Comparison of ENCODE assay signal across 12 cellular contexts in genomic region chr4:128858875-128859696, GRCh38. TPM values are rescaled to one million over a fixed set of nuclear protein-coding genes. Genes with fewer than 3 reads are reported as not detected.
DNase-seq lines count a peak whose midpoint lies in the region; ATAC-seq, FAIRE-seq and TF ChIP-seq lines count a peak whose summit lies in the region.
"Had no signal": no experiment of that assay in that cellular context is flagged by ENCODE, and none has a peak within 500 bp of the region (broad histone marks: within the 10 kb centered on the region; RNA-seq: fewer than 3 reads in every experiment).

No MANE protein-coding gene starts in this region.

- H3K27me3 ChIP-seq in astrocyte (ENCODE audit: insufficient read depth, low read length) (no peaks in the 10 kb centered on the region), upper lobe of left lung (no peaks in the 10 kb centered on the region)
- H3K27me3 ChIP-seq: spleen had no signal

- TF ChIP-seq EP300 in upper lobe of left lung (IDR thresholded peaks at IDR 0.05) = no peak

- H3K9me3 Mint-ChIP-seq in activated naive CD4-positive, alpha-beta T cell treated with anti-CD3 and anti-CD28 coated beads, Interleukin-2, amount 50 U/mL, for 24 hours = no peaks in the 10 kb centered on the region
- H3K9me3 Mint-ChIP-seq in astrocyte (ENCODE audit: unreplicated experiment) = no peaks in the 10 kb centered on the region
- H3K9me3 Mint-ChIP-seq: T-helper 2 cell treated with Interferon-gamma antibody and Interleukin-4, amounts not matched to agents 5 μg/mL and 100 μg/mL, for 36 hours had no signal

- no peak overlapping the region for H3K4me3 ChIP-seq in astrocyte (ENCODE audit: insufficient read depth, low read depth, low read length)
- H3K4me3 ChIP-seq in upper lobe of left lung = no peak overlapping the region
- H3K4me3 ChIP-seq: spleen had no signal

- H3K27ac ChIP-seq in astrocyte (ENCODE audit: low read depth, low read length) = no peak overlapping the region
- no peak overlapping the region for H3K27ac ChIP-seq in upper lobe of left lung

- no peak overlapping the region for H3K4me3 Mint-ChIP-seq in activated naive CD4-positive, alpha-beta T cell treated with anti-CD3 and anti-CD28 coated beads, Interleukin-2, amount 50 U/mL, for 24 hours
- no peak overlapping the region for H3K4me3 Mint-ChIP-seq in astrocyte (ENCODE audit: unreplicated experiment)

- 80 to 82% methylated on average over 19 of the region's 19 CpGs for WGBS in upper lobe of left lung, 2 donors

- peak; percentile 38 to 69 for ATAC-seq in upper lobe of left lung (ENCODE audit: low FRiP score in 2 of 2)
- ATAC-seq in GM19397 (IDR thresholded peaks at IDR 0.05; ENCODE audit: unreplicated experiment) = no peak
- no peak for ATAC-seq in GM18909 (IDR thresholded peaks at IDR 0.05; ENCODE audit: poor library complexity, unreplicated experiment)

- no peak for TF ChIP-seq POLR2A in upper lobe of left lung (IDR thresholded peaks at IDR 0.05)

- FAIRE-seq in astrocyte (lab: Jason Lieb, UNC) = peak; percentile 78

- DNase-seq in activated naive CD4-positive, alpha-beta T cell treated with anti-CD3 and anti-CD28 coated beads, Interleukin-2, amount 50 U/mL, for 16 hours = no peak
- DNase-seq in astrocyte (ENCODE audit: low read depth) = peak; percentile 90
- peak; percentile 22 for DNase-seq in iris pigment epithelial cell (ENCODE audit: low read depth)
- DNase-seq in upper lobe of left lung = no peak
- DNase-seq in NCI-H128 (lab: John Stamatoyannopoulos, UW; ENCODE audit: unreplicated experiment) = no peak
- DNase-seq: activated gamma-delta T cell, NCI-H82, spleen had no signal

- no peak overlapping the region for H2AFZ ChIP-seq in astrocyte (ENCODE audit: low read depth, low read length)

- H3K36me3 ChIP-seq in astrocyte (ENCODE audit: insufficient read depth, low read length) (peaks cover 47% of the 10 kb centered on the region), upper lobe of left lung (peaks cover 20 to 88% (median 57%) of the 10 kb centered on the region in 4 donors)

- H3K4me1 Mint-ChIP-seq in activated naive CD4-positive, alpha-beta T cell treated with anti-CD3 and anti-CD28 coated beads, Interleukin-2, amount 50 U/mL, for 24 hours = peaks cover 58% of the 10 kb centered on the region
- peaks cover 61% of the 10 kb centered on the region for H3K4me1 Mint-ChIP-seq in astrocyte (ENCODE audit: low read depth, unreplicated experiment)

- peak overlapping the region; percentile 19 for H3K27ac Mint-ChIP-seq in activated naive CD4-positive, alpha-beta T cell treated with anti-CD3 and anti-CD28 coated beads, Interleukin-2, amount 50 U/mL, for 24 hours
- no peak overlapping the region for H3K27ac Mint-ChIP-seq in astrocyte (ENCODE audit: unreplicated experiment)

- H3K9me3 ChIP-seq in astrocyte (ENCODE audit: insufficient read depth, low read depth, low read length) (no peaks in the 10 kb centered on the region), upper lobe of left lung (no peaks in the 10 kb centered on the region)
- H3K9me3 ChIP-seq: spleen had no signal

- peak overlapping the region; percentile 56 for H3K4me2 ChIP-seq in astrocyte (ENCODE audit: low read length)

- peaks cover 15% of the 10 kb centered on the region for H3K36me3 Mint-ChIP-seq in activated naive CD4-positive, alpha-beta T cell treated with anti-CD3 and anti-CD28 coated beads, Interleukin-2, amount 50 U/mL, for 24 hours
- peaks cover 52% of the 10 kb centered on the region for H3K36me3 Mint-ChIP-seq in astrocyte (ENCODE audit: low read depth, unreplicated experiment)

- TF ChIP-seq CTCF in astrocyte (IDR thresholded peaks at IDR 0.05; ENCODE audit: insufficient read depth, low read depth, low read length) = no peak
- TF ChIP-seq CTCF in upper lobe of left lung (IDR thresholded peaks at IDR 0.05) = no peak

- peak overlapping the region; percentile 4 for H3K9ac ChIP-seq in astrocyte (ENCODE audit: low read length)

- H3K4me1 ChIP-seq in astrocyte (ENCODE audit: insufficient read depth, low read length) (peaks cover 29% of the 10 kb centered on the region), upper lobe of left lung (peaks cover 0 to 24% (median 17%) of the 10 kb centered on the region in 4 donors)

- H3K27me3 Mint-ChIP-seq in activated naive CD4-positive, alpha-beta T cell treated with anti-CD3 and anti-CD28 coated beads, Interleukin-2, amount 50 U/mL, for 24 hours = no peaks in the 10 kb centered on the region
- H3K27me3 Mint-ChIP-seq in astrocyte (ENCODE audit: low read depth, unreplicated experiment) = no peaks in the 10 kb centered on the region

- H4K20me1 ChIP-seq in astrocyte (ENCODE audit: insufficient read depth, low read length) = peaks cover 6% of the 10 kb centered on the region

- H3K79me2 ChIP-seq in astrocyte (ENCODE audit: insufficient read depth, low read length) = peaks cover 15% of the 10 kb centered on the region

RNA-seq across cellular contexts. Expression of gene JADE1, which starts 49.6 kb away (rescaled TPM):
- 80.1 and 88.3 TPM in 2 replicates for total RNA-seq in astrocyte
- total RNA-seq in upper lobe of left lung = 10 to 100 TPM; 26.2 to 46.5 (median 38.1) TPM

Comparison
In these comparisons a context has a peak if more than half of its experiments do, and no peak if none do; other contexts are left out.
1. DNase-seq: peak in astrocyte (single experiment) and iris pigment epithelial cell (single experiment); none in activated naive CD4-positive, alpha-beta T cell treated with anti-CD3 and anti-CD28 coated beads, Interleukin-2, amount 50 U/mL, for 16 hours (single experiment), upper lobe of left lung (0 of 2) and NCI-H128 (single experiment).
2. ATAC-seq: peak in upper lobe of left lung (2 of 2); none in GM19397 (single experiment) and GM18909 (single experiment).